Comparison of ENCODE assay signal across 1 cellular context in genomic region chr9:34179528-34180138, GRCh38.
TF ChIP-seq lines count a peak whose summit lies in the region.

No MANE protein-coding gene starts in this region.

TF ChIP-seq in IMR-90, 13 proteins besides CTCF, POLR2A, EP300 and RAD21 (continued from another document):
- TF ChIP-seq RFX5 (IDR thresholded peaks at IDR 0.05; ENCODE audit: low read depth, low read length) (no peak), SMC3 (IDR thresholded peaks at IDR 0.05; ENCODE audit: low read depth, low read length) (no peak), FOS (IDR thresholded peaks at IDR 0.05; ENCODE audit: low read depth, low read length) (no peak), CEBPB (IDR thresholded peaks at IDR 0.05; ENCODE audit: low read depth, low read length) (peak; percentile 99)
